Comparison of ENCODE assay signal across 1 cellular context in the genomic region with DNA sequence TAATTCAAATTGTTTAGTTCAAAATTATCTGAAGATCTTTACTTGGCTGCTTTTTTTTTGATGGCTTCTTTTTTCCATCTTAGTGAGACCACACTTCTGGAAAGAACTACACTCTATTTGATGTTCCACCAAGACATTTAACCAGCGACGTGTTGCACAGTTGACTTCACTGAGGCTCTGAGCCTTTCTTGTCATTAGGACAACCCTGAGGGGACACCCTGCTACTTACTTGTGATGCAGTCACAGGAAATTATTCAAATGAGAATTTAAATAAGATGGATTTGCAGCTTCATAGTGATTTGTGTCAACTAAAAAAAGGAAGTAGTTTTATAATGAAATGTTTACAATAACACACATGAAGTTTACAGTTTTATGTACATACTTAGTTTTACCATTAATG.
TF ChIP-seq lines count a peak whose summit lies in the region.

No MANE protein-coding gene starts in this region.

TF ChIP-seq in SK-N-SH, 30 proteins besides CTCF, POLR2A, EP300 and RAD21 (continued from another document):
- TF ChIP-seq, protein P1, sequence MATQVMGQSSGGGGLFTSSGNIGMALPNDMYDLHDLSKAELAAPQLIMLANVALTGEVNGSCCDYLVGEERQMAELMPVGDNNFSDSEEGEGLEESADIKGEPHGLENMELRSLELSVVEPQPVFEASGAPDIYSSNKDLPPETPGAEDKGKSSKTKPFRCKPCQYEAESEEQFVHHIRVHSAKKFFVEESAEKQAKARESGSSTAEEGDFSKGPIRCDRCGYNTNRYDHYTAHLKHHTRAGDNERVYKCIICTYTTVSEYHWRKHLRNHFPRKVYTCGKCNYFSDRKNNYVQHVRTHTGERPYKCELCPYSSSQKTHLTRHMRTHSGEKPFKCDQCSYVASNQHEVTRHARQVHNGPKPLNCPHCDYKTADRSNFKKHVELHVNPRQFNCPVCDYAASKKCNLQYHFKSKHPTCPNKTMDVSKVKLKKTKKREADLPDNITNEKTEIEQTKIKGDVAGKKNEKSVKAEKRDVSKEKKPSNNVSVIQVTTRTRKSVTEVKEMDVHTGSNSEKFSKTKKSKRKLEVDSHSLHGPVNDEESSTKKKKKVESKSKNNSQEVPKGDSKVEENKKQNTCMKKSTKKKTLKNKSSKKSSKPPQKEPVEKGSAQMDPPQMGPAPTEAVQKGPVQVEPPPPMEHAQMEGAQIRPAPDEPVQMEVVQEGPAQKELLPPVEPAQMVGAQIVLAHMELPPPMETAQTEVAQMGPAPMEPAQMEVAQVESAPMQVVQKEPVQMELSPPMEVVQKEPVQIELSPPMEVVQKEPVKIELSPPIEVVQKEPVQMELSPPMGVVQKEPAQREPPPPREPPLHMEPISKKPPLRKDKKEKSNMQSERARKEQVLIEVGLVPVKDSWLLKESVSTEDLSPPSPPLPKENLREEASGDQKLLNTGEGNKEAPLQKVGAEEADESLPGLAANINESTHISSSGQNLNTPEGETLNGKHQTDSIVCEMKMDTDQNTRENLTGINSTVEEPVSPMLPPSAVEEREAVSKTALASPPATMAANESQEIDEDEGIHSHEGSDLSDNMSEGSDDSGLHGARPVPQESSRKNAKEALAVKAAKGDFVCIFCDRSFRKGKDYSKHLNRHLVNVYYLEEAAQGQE (IDR thresholded peaks at IDR 0.05; ENCODE audit: low read depth, low read length), result no peak
- TF ChIP-seq MEF2A (IDR thresholded peaks at IDR 0.05; ENCODE audit: borderline replicate concordance, low read depth) (no peak), GATA2 (CRISPR knock-in tag; IDR thresholded peaks at IDR 0.05) (no peak), RCOR1 (IDR thresholded peaks at IDR 0.05; ENCODE audit: low read length) (no peak), SMC3 (IDR thresholded peaks at IDR 0.05; ENCODE audit: low read depth, low read length) (no peak), TAF1 (IDR thresholded peaks at IDR 0.05; ENCODE audit: borderline replicate concordance, low read depth, low read length) (no peak), FOXJ3 (CRISPR knock-in tag; IDR thresholded peaks at IDR 0.05) (no peak)
- TF ChIP-seq, protein P2, sequence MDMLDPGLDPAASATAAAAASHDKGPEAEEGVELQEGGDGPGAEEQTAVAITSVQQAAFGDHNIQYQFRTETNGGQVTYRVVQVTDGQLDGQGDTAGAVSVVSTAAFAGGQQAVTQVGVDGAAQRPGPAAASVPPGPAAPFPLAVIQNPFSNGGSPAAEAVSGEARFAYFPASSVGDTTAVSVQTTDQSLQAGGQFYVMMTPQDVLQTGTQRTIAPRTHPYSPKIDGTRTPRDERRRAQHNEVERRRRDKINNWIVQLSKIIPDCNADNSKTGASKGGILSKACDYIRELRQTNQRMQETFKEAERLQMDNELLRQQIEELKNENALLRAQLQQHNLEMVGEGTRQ (IDR thresholded peaks at IDR 0.05; ENCODE audit: borderline replicate concordance, low read depth, low read length), result no peak
- TF ChIP-seq, protein P3, sequence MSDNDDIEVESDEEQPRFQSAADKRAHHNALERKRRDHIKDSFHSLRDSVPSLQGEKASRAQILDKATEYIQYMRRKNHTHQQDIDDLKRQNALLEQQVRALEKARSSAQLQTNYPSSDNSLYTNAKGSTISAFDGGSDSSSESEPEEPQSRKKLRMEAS (IDR thresholded peaks at IDR 0.05; ENCODE audit: low read depth), result no peak
